Comparison of ENCODE assay signal across 12 cellular contexts in genomic region chrX:133412246-133412645, GRCh38. TPM values are rescaled to one million over a fixed set of nuclear protein-coding genes. Genes with fewer than 3 reads are reported as not detected.
A peak's percentile ranks its signal among the peaks of the same experiment; 100 is the strongest.
DNase-seq lines count a peak whose midpoint lies in the region; ATAC-seq, FAIRE-seq and TF ChIP-seq lines count a peak whose summit lies in the region.
"Had no signal": no experiment of that assay in that cellular context is flagged by ENCODE, and none has a peak within 500 bp of the region (broad histone marks: within the 10 kb centered on the region; RNA-seq: fewer than 3 reads in every experiment).

No MANE protein-coding gene starts in this region.

- peak; percentile 22 for DNase-seq in GM04503 (ENCODE audit: low read depth)
- DNase-seq in brain microvascular endothelial cell = peak; percentile 29
- DNase-seq in kidney epithelial cell (ENCODE audit: low read depth) = peak; percentile 12
- no peak for DNase-seq in sciatic nerve (ENCODE audit: low spot score)
- no peak for DNase-seq in upper lobe of left lung
- DNase-seq in GM12892 (ENCODE audit: insufficient read length) = no peak
- no peak for DNase-seq in NAMALWA (ENCODE audit: low spot score)
- no peak for DNase-seq in gastrocnemius medialis
- DNase-seq: activated CD8-positive, alpha-beta memory T cell treated with anti-CD3 and anti-CD28 coated beads for 24 hours; NCI-H524 treated with DMSO at 0.1 percent for 48 hours had no signal

- H3K4me3 ChIP-seq in brain microvascular endothelial cell (ENCODE audit: low read depth, low read length) (no peak overlapping the region), kidney epithelial cell (ENCODE audit: low read depth, low read length) (no peak overlapping the region), upper lobe of left lung (peak overlapping the region in 2 of 4 donors; percentile 59 to 60), gastrocnemius medialis (no peak overlapping the region)
- H3K4me3 ChIP-seq: BLaER1 treated with 17β-estradiol and CSF1 and Interleukin-3, amounts not matched to agents 10 nM and 100 nM had no signal

- H3K27me3 ChIP-seq in brain microvascular endothelial cell (replicated peaks) = no peaks in the 10 kb centered on the region
- no peaks in the 10 kb centered on the region for H3K27me3 ChIP-seq in kidney epithelial cell (ENCODE audit: control insufficient read depth, insufficient read depth, low read length)
- peaks cover 0 to 19% (median 0%) of the 10 kb centered on the region in 4 donors for H3K27me3 ChIP-seq in upper lobe of left lung
- no peaks in the 10 kb centered on the region for H3K27me3 ChIP-seq in gastrocnemius medialis

- no peaks in the 10 kb centered on the region for H3K36me3 ChIP-seq in brain microvascular endothelial cell (replicated peaks)
- no peaks in the 10 kb centered on the region for H3K36me3 ChIP-seq in kidney epithelial cell (ENCODE audit: control insufficient read depth, insufficient read depth, low read length)
- H3K36me3 ChIP-seq in upper lobe of left lung = no peaks in the 10 kb centered on the region
- no peaks in the 10 kb centered on the region for H3K36me3 ChIP-seq in gastrocnemius medialis
- H3K36me3 ChIP-seq: BLaER1 treated with 17β-estradiol and CSF1 and Interleukin-3, amounts not matched to agents 10 nM and 100 nM had no signal

- TF ChIP-seq EP300 in upper lobe of left lung (IDR thresholded peaks at IDR 0.05) = no peak

- peak; percentile 39 for ATAC-seq in sciatic nerve
- no peak for ATAC-seq in upper lobe of left lung (ENCODE audit: low FRiP score in 2 of 2)
- no peak for ATAC-seq in gastrocnemius medialis

- in situ Hi-C loops in brain microvascular endothelial cell (cut with HindIII; ENCODE audit: low pct_ligation_motif_present, low sequenced_read_pairs) (no loop called here), gastrocnemius medialis (cut with MboI; ENCODE audit: low sequenced_read_pairs in 4 of 4) (no loop called here)

- H3K27ac ChIP-seq in brain microvascular endothelial cell = no peak overlapping the region
- no peak overlapping the region for H3K27ac ChIP-seq in upper lobe of left lung
- H3K27ac ChIP-seq in gastrocnemius medialis = no peak overlapping the region
- H3K27ac ChIP-seq: BLaER1 treated with 17β-estradiol and CSF1 and Interleukin-3, amounts not matched to agents 10 nM and 100 nM; HL-60 had no signal

- TF ChIP-seq POLR2A in upper lobe of left lung (IDR thresholded peaks at IDR 0.05) (no peak), GM12892 (IDR thresholded peaks at IDR 0.05; ENCODE audit: low read depth, low read length) (no peak), gastrocnemius medialis (IDR thresholded peaks at IDR 0.05) (no peak)

- TF ChIP-seq CTCF in brain microvascular endothelial cell (IDR thresholded peaks at IDR 0.05; ENCODE audit: low read depth, low read length, missing control alignments) (no peak), kidney epithelial cell (IDR thresholded peaks at IDR 0.05; ENCODE audit: insufficient read depth, low read length, poor library complexity, severe bottlenecking) (no peak), upper lobe of left lung (IDR thresholded peaks at IDR 0.05) (no peak), gastrocnemius medialis (IDR thresholded peaks at IDR 0.05 in 4 of 5, conservative IDR thresholded peaks at IDR 0.05 in 1 of 5) (no peak)

- H3K4me1 ChIP-seq in upper lobe of left lung = peaks cover 0 to 8% (median 0%) of the 10 kb centered on the region in 4 donors
- H3K4me1 ChIP-seq in gastrocnemius medialis = peaks cover 0 to 11% of the 10 kb centered on the region in 2 donors

- intact Hi-C loops in sciatic nerve (cut with DNase I) = no loop called here
- intact Hi-C loops in gastrocnemius medialis (cut with DNase I; ENCODE audit: low total_unique reads) = loop anchor here (5.0 to 10.0 kb wide), 2 partner anchors 40 to 133 kb away; no protein-coding TSS in a partner anchor

- peaks cover 0 to 7% (median 0%) of the 10 kb centered on the region in 4 donors for H3K9me3 ChIP-seq in upper lobe of left lung
- H3K9me3 ChIP-seq in gastrocnemius medialis = no peaks in the 10 kb centered on the region

- 27 to 54% methylated on average over 1 to 3 of the region's 3 CpGs for WGBS in upper lobe of left lung, 2 donors

- no peak for FAIRE-seq in GM12892 (lab: Jason Lieb, UNC)

RNA-seq across cellular contexts. Expression of gene GPC4, which starts 3.0 kb away (rescaled TPM):
- total RNA-seq in kidney epithelial cell (33.1 and 34.7 TPM in 2 replicates), sciatic nerve (27.5 TPM), upper lobe of left lung (10 to 100 TPM; 18.5 to 59.2 (median 32.6) TPM), gastrocnemius medialis (10 to 100 TPM in 2 of 4 donors, 1 to 10 TPM in 2; 3.1 to 14.9 (median 9.6) TPM)
- 0.15 TPM for polyA plus RNA-seq in GM12892 (2012; ENCODE audit: missing spikeins)

Comparison
In these comparisons a context has a peak if more than half of its experiments do, and no peak if none do; other contexts are left out.
1. DNase-seq: peak in GM04503 (single experiment), brain microvascular endothelial cell (single experiment) and kidney epithelial cell (single experiment); none in sciatic nerve (single experiment), upper lobe of left lung (0 of 2), GM12892 (single experiment), NAMALWA (single experiment) and gastrocnemius medialis (0 of 2).